ENCODE assay signal across 8 cellular contexts in the genomic region with DNA sequence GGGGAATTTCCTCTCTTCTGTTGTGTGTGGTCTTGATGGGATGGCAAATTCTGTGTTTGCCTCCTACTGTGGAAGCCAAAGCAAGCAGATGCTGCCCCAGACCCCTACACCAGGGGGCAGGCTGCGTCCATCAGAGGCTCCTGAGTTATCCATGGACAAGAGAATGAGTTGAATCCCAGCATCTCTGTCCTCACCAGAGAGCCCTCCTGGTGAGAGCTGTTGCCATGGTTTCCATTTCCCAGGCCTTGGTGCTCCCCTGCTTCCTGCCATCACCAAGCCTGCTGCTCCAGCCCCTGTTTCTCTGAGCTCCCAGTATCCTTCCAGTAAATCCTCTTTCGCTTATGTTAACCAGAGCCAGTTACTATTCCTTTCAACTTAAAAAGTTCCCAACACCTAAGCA. TPM values are rescaled to one million over a fixed set of nuclear protein-coding genes. Genes with fewer than 3 reads are reported as not detected.
DNase-seq lines count a peak whose midpoint lies in the region; ATAC-seq and TF ChIP-seq lines count a peak whose summit lies in the region.

No MANE protein-coding gene starts in this region.

- no peaks in the 10 kb centered on the region for H3K9me2 ChIP-seq in Karpas-422 (replicated peaks; ENCODE audit: insufficient read depth, low read length)

- H3K9me3 ChIP-seq in Karpas-422 (ENCODE audit: low read length) (no peaks in the 10 kb centered on the region), Peyer's patch (no peaks in the 10 kb centered on the region), mucosa of descending colon (no peaks in the 10 kb centered on the region)

- no peak overlapping the region for H3K9ac ChIP-seq in Karpas-422 (ENCODE audit: low read length)

- H2AFZ ChIP-seq in Karpas-422 (ENCODE audit: low read length), result no peak overlapping the region

- H3K4me3 ChIP-seq in Karpas-422 (ENCODE audit: low read length) (no peak overlapping the region), Peyer's patch (no peak overlapping the region), mucosa of descending colon (no peak overlapping the region)

- TF ChIP-seq CTCF in GM10248 (IDR thresholded peaks at IDR 0.05; ENCODE audit: control extremely low read depth, extremely low read depth, low read depth, missing control alignments), result peak; percentile 43
- peak in 5 of 6 experiments; percentile 3 to 71 (median 61) for TF ChIP-seq CTCF in Peyer's patch (IDR thresholded peaks at IDR 0.05)
- peak; percentile 85 for TF ChIP-seq CTCF in endothelial cell (IDR thresholded peaks at IDR 0.05; ENCODE audit: unreplicated experiment)
- TF ChIP-seq CTCF in mucosa of descending colon (IDR thresholded peaks at IDR 0.05), result peak; percentile 52

- H3K4me3 Mint-ChIP-seq in endothelial cell (ENCODE audit: unreplicated experiment), result no peak overlapping the region

- peak; percentile 69 for ATAC-seq in mucosa of descending colon
- no peak for ATAC-seq in GM19324 (IDR thresholded peaks at IDR 0.05; ENCODE audit: low FRiP score, unreplicated experiment)
- ATAC-seq in HG03135 (IDR thresholded peaks at IDR 0.05; ENCODE audit: unreplicated experiment), result no peak
- ATAC-seq in GM18519 (IDR thresholded peaks at IDR 0.05; ENCODE audit: low FRiP score, unreplicated experiment), result no peak

- no peaks in the 10 kb centered on the region for H3K27me3 ChIP-seq in Karpas-422 (ENCODE audit: low read length)
- H3K27me3 ChIP-seq in Peyer's patch, result no peaks in the 10 kb centered on the region

- H4K20me1 ChIP-seq in Karpas-422 (ENCODE audit: insufficient read depth, low read depth, low read length), result no peaks in the 10 kb centered on the region

- H3K27ac ChIP-seq in Karpas-422 (ENCODE audit: low read length) (no peak overlapping the region), Peyer's patch (no peak overlapping the region)

- no peak overlapping the region for H3K27ac Mint-ChIP-seq in endothelial cell (ENCODE audit: unreplicated experiment)

- no peaks in the 10 kb centered on the region for H3K4me1 Mint-ChIP-seq in endothelial cell (ENCODE audit: unreplicated experiment)

- CTCF ChIA-PET in GM10248 (lab: Yijun Ruan, JAX), result interaction anchor here (0.6 to 1.4 kb wide), 4 partner anchors 12 to 292 kb away, joined by 3 to 4 read pairs (median 4); no protein-coding TSS in a partner anchor

- no peak for TF ChIP-seq POLR2A in Peyer's patch (IDR thresholded peaks at IDR 0.05)

- DNase-seq in GM10248 (ENCODE audit: extremely low spot score) (peak; percentile 22), Karpas-422 (peak; percentile 69), Peyer's patch (peak in 2 of 3 donors; percentile 62 to 70), endothelial cell (ENCODE audit: low spot score) (peak; percentile 81), mucosa of descending colon (peak; percentile 50 to 80 (median 73))

- intact Hi-C loops in mucosa of descending colon (cut with DNase I, micrococcal nuclease), result loop anchor here (5.0 to 10.0 kb wide), 2 partner anchors 259 to 261 kb away; no protein-coding TSS in a partner anchor

- no peaks in the 10 kb centered on the region for H3K9me3 Mint-ChIP-seq in endothelial cell (ENCODE audit: unreplicated experiment)

- POLR2A ChIA-PET in GM10248 (lab: Yijun Ruan, JAX), result no interaction called here

- H3K36me3 Mint-ChIP-seq in endothelial cell (ENCODE audit: low read depth, unreplicated experiment), result no peaks in the 10 kb centered on the region

- H3K79me2 ChIP-seq in Karpas-422 (ENCODE audit: low read length), result no peaks in the 10 kb centered on the region

- H3K36me3 ChIP-seq in Karpas-422 (ENCODE audit: insufficient read depth, low read length), result no peaks in the 10 kb centered on the region
- H3K36me3 ChIP-seq in Peyer's patch, result no peaks in the 10 kb centered on the region
- H3K36me3 ChIP-seq in mucosa of descending colon (ENCODE audit: low read depth), result no peaks in the 10 kb centered on the region

- peaks cover 3% of the 10 kb centered on the region for H3K27me3 Mint-ChIP-seq in endothelial cell (ENCODE audit: unreplicated experiment)

- H3K4me1 ChIP-seq in Karpas-422 (ENCODE audit: low read length), result no peaks in the 10 kb centered on the region
- peaks cover 0 to 10% (median 0%) of the 10 kb centered on the region in 4 donors for H3K4me1 ChIP-seq in Peyer's patch
- H3K4me1 ChIP-seq in mucosa of descending colon (ENCODE audit: low read depth), result peaks cover 3% of the 10 kb centered on the region

- no peak overlapping the region for H3K4me2 ChIP-seq in Karpas-422 (ENCODE audit: low read depth, low read length, poor library complexity, severe bottlenecking)

RNA-seq across cellular contexts. Expression of gene GNG12, which starts 20.4 kb away (rescaled TPM):
- not detected in 2 replicates for total RNA-seq in Karpas-422 (2014; rRNA removed; shearing (Covaris generic); ENCODE audit: low replicate concordance)
- 100 to 1,000 TPM in 3 of 4 donors, 10 to 100 TPM in 1; 61.9 to 271 (median 165) TPM for total RNA-seq in Peyer's patch
- 26.2 TPM for total RNA-seq in endothelial cell (ENCODE audit: unreplicated experiment)
- 100 to 1,000 TPM in 2 of 3 donors, 10 to 100 TPM in 1; 85.0 to 191 (median 158) TPM for total RNA-seq in mucosa of descending colon

Comparison
In these comparisons a context has a peak if more than half of its experiments do, and no peak if none do; other contexts are left out.
1. DNase-seq: peak in every context shown above with its lines; median percentile 81 in endothelial cell; 73 in mucosa of descending colon; 69 in Karpas-422; 66 in Peyer's patch; 22 in GM10248.
2. RNA of gene GNG12, which starts 20.4 kb away (total RNA-seq): 61.9 to 271 TPM in Peyer's patch, 85.0 to 191 TPM in mucosa of descending colon and 26.2 TPM in endothelial cell (single experiment); not detected in Karpas-422; every median in the first group is over 10 times any median in the second.
3. Peak in every context shown above with its lines, with median percentiles within 50 percentile points of each other: CTCF ChIP-seq.